ENCODE assay signal across 20 cellular contexts in genomic region chr15:65396965-65397317, GRCh38. TPM values are rescaled to one million over a fixed set of nuclear protein-coding genes. Genes with fewer than 3 reads are reported as not detected.
"Had no signal": no experiment of that assay in that cellular context is flagged by ENCODE, and none has a peak within 500 bp of the region (broad histone marks: within the 10 kb centered on the region; RNA-seq: fewer than 3 reads in every experiment).

No MANE protein-coding gene starts in this region.

- H3K27ac ChIP-seq: ascending aorta, cardiac muscle cell, heart right ventricle, ovary, testis had no signal

- H3K36me3 Mint-ChIP-seq: natural killer cell had no signal

- FAIRE-seq: colon had no signal

- ATAC-seq: activated naive CD8-positive, alpha-beta T cell treated with anti-CD3 and anti-CD28 coated beads, Interleukin-2, amount 50 U/mL, for 24 hours; heart right ventricle; left cardiac atrium; mucosa of descending colon; natural killer cell; stimulated activated naive CD8-positive, alpha-beta T cell treated with anti-CD3 and anti-CD28 coated beads, Interleukin-15, amount 100 ng/mL, for 72 hours had no signal

- H3K4me1 ChIP-seq: ascending aorta had no signal

- H3K4me3 Mint-ChIP-seq: activated naive CD8-positive, alpha-beta T cell treated with anti-CD3 and anti-CD28 coated beads, Interleukin-2, amount 50 U/mL, for 24 hours; activated T-cell treated with anti-CD3 and anti-CD28 coated beads, Interleukin-2, amount 50 U/mL, for 24 hours; T-helper 2 cell treated with Interferon-gamma antibody and Interleukin-4, amounts not matched to agents 5 μg/mL and 100 μg/mL, for 36 hours had no signal

- DNase-seq: activated CD4-positive, alpha-beta T cell treated with anti-CD3 and anti-CD28 coated beads, Interleukin-2, amount 50 U/mL, for 4 hours; activated CD4-positive, CD25-positive, alpha-beta regulatory T cell treated with anti-CD3 and anti-CD28 coated beads, Interleukin-2, amount 50 U/mL, for 72 hours; activated gamma-delta T cell; activated naive CD8-positive, alpha-beta T cell treated with anti-CD3 and anti-CD28 coated beads, Interleukin-2, amount 50 U/mL, for 24 hours; activated T-cell treated with anti-CD3 and anti-CD28 coated beads, Interleukin-2, amount 50 U/mL, for 24 hours; foreskin melanocyte; heart right ventricle; left cardiac atrium; mucosa of descending colon; natural killer cell; ovary; stimulated activated CD4-positive, alpha-beta T cell treated with anti-CD3 and anti-CD28 coated beads, Interleukin-2, amount 100 ng/mL, for 48 hours; stimulated activated naive CD8-positive, alpha-beta T cell treated with anti-CD3 and anti-CD28 coated beads, Interleukin-15, amount 100 ng/mL, for 72 hours; SW 1271; testis had no signal

- H3K27me3 ChIP-seq: ovary, testis had no signal

- H3K4me3 ChIP-seq: ascending aorta, cardiac muscle cell, mucosa of descending colon, ovary, testis had no signal

- H3K9me3 Mint-ChIP-seq: activated naive CD8-positive, alpha-beta T cell treated with anti-CD3 and anti-CD28 coated beads, Interleukin-2, amount 50 U/mL, for 24 hours; activated T-cell treated with anti-CD3 and anti-CD28 coated beads, Interleukin-2, amount 50 U/mL, for 24 hours; natural killer cell; stimulated activated naive CD8-positive, alpha-beta T cell treated with anti-CD3 and anti-CD28 coated beads, Interleukin-15, amount 100 ng/mL, for 72 hours; T-helper 2 cell treated with Interferon-gamma antibody and Interleukin-4, amounts not matched to agents 5 μg/mL and 100 μg/mL, for 36 hours had no signal

- H3K9me3 ChIP-seq: ascending aorta, heart right ventricle, mucosa of descending colon, ovary, testis had no signal

- H3K27ac Mint-ChIP-seq: activated naive CD8-positive, alpha-beta T cell treated with anti-CD3 and anti-CD28 coated beads, Interleukin-2, amount 50 U/mL, for 24 hours; activated T-cell treated with anti-CD3 and anti-CD28 coated beads, Interleukin-2, amount 50 U/mL, for 24 hours; natural killer cell; stimulated activated naive CD8-positive, alpha-beta T cell treated with anti-CD3 and anti-CD28 coated beads, Interleukin-15, amount 100 ng/mL, for 72 hours; T-helper 2 cell treated with Interferon-gamma antibody and Interleukin-4, amounts not matched to agents 5 μg/mL and 100 μg/mL, for 36 hours had no signal

- H3K36me3 ChIP-seq: ascending aorta, cardiac muscle cell, ovary had no signal

RNA-seq across cellular contexts. Expression of gene IGDCC3, which starts 19.1 kb away (rescaled TPM):
- total RNA-seq: ascending aorta, lung microvascular endothelial cell, natural killer cell had no signal
